8 cellular contexts compared by ENCODE assay signal in genomic region chr2:85540131-85540587, GRCh38. TPM values are rescaled to one million over a fixed set of nuclear protein-coding genes. Genes with fewer than 3 reads are reported as not detected.
A peak's percentile ranks its signal among the peaks of the same experiment; 100 is the strongest.
DNase-seq lines count a peak whose midpoint lies in the region; ATAC-seq and TF ChIP-seq lines count a peak whose summit lies in the region.

No MANE protein-coding gene starts in this region.

- peaks cover 52 to 57% (median 56%) of the 10 kb centered on the region in 11 experiments for H3K36me3 ChIP-seq in BLaER1 treated with 17β-estradiol and CSF1 and Interleukin-3, amounts not matched to agents 10 nM and 100 nM
- peaks cover 52% of the 10 kb centered on the region for H3K36me3 ChIP-seq in Karpas-422 (ENCODE audit: insufficient read depth, low read length)
- no peaks in the 10 kb centered on the region for H3K36me3 ChIP-seq in breast epithelium
- peaks cover 17% of the 10 kb centered on the region for H3K36me3 ChIP-seq in mucosa of descending colon (ENCODE audit: low read depth)

- TF ChIP-seq CTCF in breast epithelium (IDR thresholded peaks at IDR 0.05) (no peak), mucosa of descending colon (IDR thresholded peaks at IDR 0.05) (no peak), GM10248 (IDR thresholded peaks at IDR 0.05; ENCODE audit: control extremely low read depth, extremely low read depth, low read depth, missing control alignments) (no peak)

- peak overlapping the region; percentile 97 to 100 (median 99) for H3K27ac ChIP-seq in BLaER1 treated with 17β-estradiol and CSF1 and Interleukin-3, amounts not matched to agents 10 nM and 100 nM
- H3K27ac ChIP-seq in Karpas-422 (ENCODE audit: low read length) (peak overlapping the region; percentile 89), breast epithelium (peak overlapping the region; percentile 92 to 99)

- CTCF ChIA-PET in GM10248 (lab: Yijun Ruan, JAX), result interaction anchor here (2.0 to 14.3 kb wide), 3 partner anchors 12 to 121 kb away, joined by 5 to 180 read pairs (median 20); partner anchors contain the start of gene SH2D6

- H2AFZ ChIP-seq in Karpas-422 (ENCODE audit: low read length), result no peak overlapping the region

- peaks cover 42 to 61% (median 50%) of the 10 kb centered on the region in 10 experiments for H3K4me1 ChIP-seq in BLaER1 treated with 17β-estradiol and CSF1 and Interleukin-3, amounts not matched to agents 10 nM and 100 nM
- peaks cover 35% of the 10 kb centered on the region for H3K4me1 ChIP-seq in Karpas-422 (ENCODE audit: low read length)
- H3K4me1 ChIP-seq in breast epithelium, result peaks cover 0 to 16% of the 10 kb centered on the region in 2 donors
- H3K4me1 ChIP-seq in mucosa of descending colon (ENCODE audit: low read depth), result peaks cover 30% of the 10 kb centered on the region

- POLR2A ChIA-PET in GM10248 (lab: Yijun Ruan, JAX), result interaction anchor here (1.0 to 9.2 kb wide), 11 partner anchors 13 to 311 kb away, joined by 3 to 198 read pairs (median 5); partner anchors contain the start of genes C2orf68, GGCX, TGOLN2 and TMEM150A

- intact Hi-C loops in breast epithelium (cut with DNase I; ENCODE audit: low total_unique reads), result no loop called here
- intact Hi-C loops in mucosa of descending colon (cut with DNase I, micrococcal nuclease), result no loop called here

- H3K79me2 ChIP-seq in Karpas-422 (ENCODE audit: low read length), result peaks cover 48% of the 10 kb centered on the region

- ATAC-seq in mucosa of descending colon (no peak), GM19395 (IDR thresholded peaks at IDR 0.05; ENCODE audit: unreplicated experiment) (no peak)

- no peaks in the 10 kb centered on the region for H3K9me2 ChIP-seq in Karpas-422 (replicated peaks; ENCODE audit: insufficient read depth, low read length)

- H4K20me1 ChIP-seq in BLaER1 treated with 17β-estradiol and CSF1 and Interleukin-3, amounts not matched to agents 10 nM and 100 nM, result peaks cover 57 to 62% (median 61%) of the 10 kb centered on the region in 11 experiments
- peaks cover 36% of the 10 kb centered on the region for H4K20me1 ChIP-seq in Karpas-422 (ENCODE audit: insufficient read depth, low read depth, low read length)

- no peaks in the 10 kb centered on the region for H3K9me3 ChIP-seq in BLaER1 treated with 17β-estradiol and CSF1 and Interleukin-3, amounts not matched to agents 10 nM and 100 nM (replicated peaks in 1 of 11)
- H3K9me3 ChIP-seq in Karpas-422 (ENCODE audit: low read length) (no peaks in the 10 kb centered on the region), breast epithelium (no peaks in the 10 kb centered on the region), mucosa of descending colon (no peaks in the 10 kb centered on the region)

- H3K9ac ChIP-seq in BLaER1 treated with 17β-estradiol and CSF1 and Interleukin-3, amounts not matched to agents 10 nM and 100 nM, result peak overlapping the region; percentile 96 to 100 (median 99)
- H3K9ac ChIP-seq in Karpas-422 (ENCODE audit: low read length), result peak overlapping the region; percentile 99

- peak overlapping the region; percentile 79 to 99 (median 91) for H3K4me3 ChIP-seq in BLaER1 treated with 17β-estradiol and CSF1 and Interleukin-3, amounts not matched to agents 10 nM and 100 nM
- H3K4me3 ChIP-seq in Karpas-422 (ENCODE audit: low read length) (peak overlapping the region; percentile 77), breast epithelium (peak overlapping the region; percentile 92 to 97 (median 95)), mucosa of descending colon (peak overlapping the region; percentile 41)

- DNase-seq in Karpas-422 (no peak), breast epithelium (ENCODE audit: low spot score in 2 of 2) (no peak), mucosa of descending colon (no peak), NCI-H2081 (lab: John Stamatoyannopoulos, UW) (no peak), GM10248 (ENCODE audit: extremely low spot score) (no peak), anterior cingulate cortex (lab: John Stamatoyannopoulos, UW) (no peak)

- H3K27me3 ChIP-seq in BLaER1 treated with 17β-estradiol and CSF1 and Interleukin-3, amounts not matched to agents 10 nM and 100 nM, result no peaks in the 10 kb centered on the region
- no peaks in the 10 kb centered on the region for H3K27me3 ChIP-seq in Karpas-422 (ENCODE audit: low read length)
- H3K27me3 ChIP-seq in breast epithelium, result no peaks in the 10 kb centered on the region

- peak overlapping the region; percentile 84 to 97 (median 93) for H3K4me2 ChIP-seq in BLaER1 treated with 17β-estradiol and CSF1 and Interleukin-3, amounts not matched to agents 10 nM and 100 nM
- peak overlapping the region; percentile 92 for H3K4me2 ChIP-seq in Karpas-422 (ENCODE audit: low read depth, low read length, poor library complexity, severe bottlenecking)

- TF ChIP-seq POLR2A in breast epithelium (IDR thresholded peaks at IDR 0.05), result no peak

RNA-seq across cellular contexts. Expression of gene MAT2A, which starts 1.2 kb away (rescaled TPM):
- total RNA-seq in Karpas-422 (2014; rRNA removed; shearing (Covaris generic); ENCODE audit: low replicate concordance), result 324 and 544 TPM in 2 replicates
- 100 to 1,000 TPM; 180 to 263 (median 236) TPM for total RNA-seq in breast epithelium
- 100 to 1,000 TPM; 156 to 229 (median 167) TPM for total RNA-seq in mucosa of descending colon

RNA-seq across cellular contexts. Expression of gene GGCX, which starts 21.1 kb away (rescaled TPM):
- 31.6 and 47.0 TPM in 2 replicates for total RNA-seq in Karpas-422 (2014; rRNA removed; shearing (Covaris generic); ENCODE audit: low replicate concordance)
- total RNA-seq in breast epithelium (10 to 100 TPM; 26.7 to 35.1 (median 31.8) TPM), mucosa of descending colon (10 to 100 TPM; 26.4 to 39.1 (median 31.7) TPM)

RNA-seq across cellular contexts. Expression of gene VAMP8, which starts 37.2 kb away (rescaled TPM):
- total RNA-seq in Karpas-422 (2014; rRNA removed; shearing (Covaris generic); ENCODE audit: low replicate concordance), result 122 and 141 TPM in 2 replicates
- total RNA-seq in breast epithelium (100 to 1,000 TPM in 1 of 3 donors, 10 to 100 TPM in 2; 23.2 to 127 (median 55.7) TPM), mucosa of descending colon (100 to 1,000 TPM; 125 to 312 (median 254) TPM)

RNA-seq across cellular contexts. Expression of gene VAMP5, which starts 44.1 kb away (rescaled TPM):
- total RNA-seq in Karpas-422 (2014; rRNA removed; shearing (Covaris generic); ENCODE audit: low replicate concordance), result 0.29 TPM in 1 of 2 replicates, not detected in the other
- total RNA-seq in breast epithelium, result 10 to 100 TPM; 33.8 to 92.0 (median 50.8) TPM
- total RNA-seq in mucosa of descending colon, result 10 to 100 TPM; 10.8 to 39.3 (median 28.3) TPM

RNA-seq across cellular contexts. Expression of gene RNF181, which starts 55.4 kb away (rescaled TPM):
- 332 and 398 TPM in 2 replicates for total RNA-seq in Karpas-422 (2014; rRNA removed; shearing (Covaris generic); ENCODE audit: low replicate concordance)
- total RNA-seq in breast epithelium (100 to 1,000 TPM; 131 to 243 (median 161) TPM), mucosa of descending colon (10 to 100 TPM; 73.7 to 89.5 (median 80.8) TPM)

Comparison
In these comparisons a context has a peak if more than half of its experiments do, and no peak if none do; other contexts are left out.
1. H3K4me3 ChIP-seq: peak in every context shown above with its lines; median percentile 95 in breast epithelium; 91 in BLaER1 treated with 17β-estradiol and CSF1 and Interleukin-3, amounts not matched to agents 10 nM and 100 nM; 77 in Karpas-422; 41 in mucosa of descending colon.